ENCODE assay signal across 22 cellular contexts in the genomic region with DNA sequence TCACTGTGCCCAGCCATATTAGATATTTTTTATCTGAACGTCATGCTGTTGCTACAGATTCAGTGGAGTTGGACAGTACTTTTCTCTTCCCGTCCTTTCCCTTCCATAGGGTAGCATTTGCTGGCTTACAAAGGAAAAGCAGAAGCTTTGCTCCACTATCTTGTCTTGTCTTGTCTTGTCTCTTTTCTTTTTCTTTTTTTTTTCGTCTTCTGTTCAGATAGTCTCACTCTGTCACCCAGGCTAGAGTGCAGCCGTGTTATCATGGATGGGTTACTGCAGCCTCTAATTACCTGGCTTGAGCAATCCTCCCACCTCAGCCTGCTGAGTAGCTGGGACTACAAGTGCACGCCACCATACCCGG. TPM values are rescaled to one million over a fixed set of nuclear protein-coding genes. Genes with fewer than 3 reads are reported as not detected.
"Had no signal": no experiment of that assay in that cellular context is flagged by ENCODE, and none has a peak within 500 bp of the region (broad histone marks: within the 10 kb centered on the region; RNA-seq: fewer than 3 reads in every experiment).

No MANE protein-coding gene starts in this region.

- H3K9me3 Mint-ChIP-seq: activated B cell treated with CpG ODN at 0.5 μM for 24 hours; activated CD4-positive, alpha-beta T cell treated with anti-CD3 and anti-CD28 coated beads, Interleukin-2, amount 10 ng/mL, durations not matched to agents 7 days and 5 days; activated naive CD4-positive, alpha-beta T cell treated with anti-CD3 and anti-CD28 coated beads, Interleukin-2, amount 50 U/mL, for 72 hours; memory B cell; stimulated activated memory B cell treated with anti-CD40 and anti-IgM and Interleukin-4, amounts not matched to agents 10 μg/mL and 1 μg/mL and 100 μg/mL, for 72 hours had no signal

- H3K9ac ChIP-seq: parathyroid adenoma, SK-N-SH had no signal

- H3K27me3 ChIP-seq: esophagus squamous epithelium, heart left ventricle, tibial nerve had no signal

- FAIRE-seq: bronchial epithelial cell, frontal cortex, keratinocyte, small intestine had no signal

- H3K36me3 ChIP-seq: esophagus squamous epithelium, heart left ventricle, left ventricle myocardium inferior, tibial nerve had no signal

- H3K4me3 Mint-ChIP-seq: activated B cell treated with CpG ODN at 0.5 μM for 24 hours; activated CD4-positive, alpha-beta T cell treated with anti-CD3 and anti-CD28 coated beads, Interleukin-2, amount 10 ng/mL, durations not matched to agents 7 days and 5 days; memory B cell; stimulated activated memory B cell treated with anti-CD40 and anti-IgM and Interleukin-4, amounts not matched to agents 10 μg/mL and 1 μg/mL and 100 μg/mL, for 72 hours had no signal

- H3K27ac Mint-ChIP-seq: activated B cell treated with CpG ODN at 0.5 μM for 24 hours; activated CD4-positive, alpha-beta T cell treated with anti-CD3 and anti-CD28 coated beads, Interleukin-2, amount 10 ng/mL, durations not matched to agents 7 days and 5 days; memory B cell; stimulated activated memory B cell treated with anti-CD40 and anti-IgM and Interleukin-4, amounts not matched to agents 10 μg/mL and 1 μg/mL and 100 μg/mL, for 72 hours had no signal

- H3K27ac ChIP-seq: parathyroid adenoma had no signal

- H3K9me3 ChIP-seq: esophagus squamous epithelium, heart left ventricle, left ventricle myocardium inferior, SK-N-SH, tibial nerve had no signal

- H3K79me2 ChIP-seq: parathyroid adenoma had no signal

- ATAC-seq: activated naive CD4-positive, alpha-beta T cell treated with anti-CD3 and anti-CD28 coated beads, Interleukin-2, amount 50 U/mL, for 72 hours; heart left ventricle; stimulated activated memory B cell treated with anti-CD40 and anti-IgM and Interleukin-4, amounts not matched to agents 10 μg/mL and 1 μg/mL and 100 μg/mL, for 72 hours had no signal

- H3K36me3 Mint-ChIP-seq: activated naive CD4-positive, alpha-beta T cell treated with anti-CD3 and anti-CD28 coated beads, Interleukin-2, amount 50 U/mL, for 72 hours; memory B cell; stimulated activated memory B cell treated with anti-CD40 and anti-IgM and Interleukin-4, amounts not matched to agents 10 μg/mL and 1 μg/mL and 100 μg/mL, for 72 hours had no signal

- H3K27me3 Mint-ChIP-seq: activated B cell treated with CpG ODN at 0.5 μM for 24 hours; activated CD4-positive, alpha-beta T cell treated with anti-CD3 and anti-CD28 coated beads, Interleukin-2, amount 10 ng/mL, durations not matched to agents 7 days and 5 days; stimulated activated memory B cell treated with anti-CD40 and anti-IgM and Interleukin-4, amounts not matched to agents 10 μg/mL and 1 μg/mL and 100 μg/mL, for 72 hours had no signal

- DNase-seq: activated B cell treated with CpG ODN at 0.5 μM for 24 hours; activated CD4-positive, alpha-beta T cell treated with anti-CD3 and anti-CD28 coated beads, Interleukin-2, amount 10 ng/mL, durations not matched to agents 7 days and 5 days; activated effector memory CD4-positive, alpha-beta T cell treated with Interleukin-2 at 50 U/mL for 16 hours; activated T-cell treated with anti-CD3 and anti-CD28 coated beads for 4 hours; anterior cingulate cortex; esophagus squamous epithelium; heart left ventricle; left ventricle myocardium inferior; SK-N-SH; small intestine; T-helper 1 cell had no signal

RNA-seq across cellular contexts. Expression of a gene that starts 21.2 kb away (rescaled TPM):
- total RNA-seq: activated B cell treated with CpG ODN at 0.5 μM for 24 hours; activated CD4-positive, alpha-beta T cell treated with anti-CD3 and anti-CD28 coated beads, Interleukin-2, amount 10 ng/mL, durations not matched to agents 7 days and 5 days; activated CD8-positive, alpha-beta memory T cell treated with anti-CD3 and anti-CD28 coated beads for 36 hours; activated naive CD4-positive, alpha-beta T cell treated with anti-CD3 and anti-CD28 coated beads, Interleukin-2, amount 50 U/mL, for 72 hours; bronchial epithelial cell; esophagus squamous epithelium; frontal cortex; left ventricle myocardium inferior; subcutaneous adipose tissue had no signal
- polyA plus RNA-seq: heart left ventricle, keratinocyte, neural cell, SK-N-SH, small intestine had no signal
